8 cellular contexts compared by ENCODE assay signal in genomic region chr17:58329035-58329807, GRCh38. TPM values are rescaled to one million over a fixed set of nuclear protein-coding genes. Genes with fewer than 3 reads are reported as not detected.
A peak's percentile ranks its signal among the peaks of the same experiment; 100 is the strongest.
DNase-seq lines count a peak whose midpoint lies in the region; ATAC-seq, FAIRE-seq and TF ChIP-seq lines count a peak whose summit lies in the region.

No MANE protein-coding gene starts in this region.

- H3K9me3 Mint-ChIP-seq in astrocyte (ENCODE audit: unreplicated experiment) = no peaks in the 10 kb centered on the region

- H3K4me2 ChIP-seq in A549 = no peak overlapping the region
- peak overlapping the region; percentile 72 for H3K4me2 ChIP-seq in astrocyte (ENCODE audit: low read length)

- peaks cover 25% of the 10 kb centered on the region for H3K27me3 Mint-ChIP-seq in astrocyte (ENCODE audit: low read depth, unreplicated experiment)

- no peak for TF ChIP-seq POLR2A in A549 (IDR thresholded peaks at IDR 0.05; ENCODE audit: low read length)

- no peak overlapping the region for H3K27ac Mint-ChIP-seq in astrocyte (ENCODE audit: unreplicated experiment)

- H3K4me1 ChIP-seq in A549 = peaks cover 9% of the 10 kb centered on the region
- H3K4me1 ChIP-seq in astrocyte (ENCODE audit: insufficient read depth, low read length) = peaks cover 14% of the 10 kb centered on the region
- H3K4me1 ChIP-seq in lower lobe of right lung = peaks cover 25% of the 10 kb centered on the region

- peak; percentile 25 to 67; a peak in 4 of 6 replicates for ATAC-seq in A549
- ATAC-seq in GM18909 (IDR thresholded peaks at IDR 0.05; ENCODE audit: poor library complexity, unreplicated experiment) = peak; percentile 44
- ATAC-seq in HG03108 (IDR thresholded peaks at IDR 0.05; ENCODE audit: unreplicated experiment) = peak; percentile 37
- ATAC-seq in lower lobe of right lung = peak; percentile 39 to 68

- CTCF ChIA-PET in A549 (lab: Yijun Ruan, JAX) = interaction anchor here (2.1 to 3.5 kb wide), 2 partner anchors 12 to 87 kb away, joined by 13 to 34 read pairs; partner anchors contain the start of gene RNF43

- TF ChIP-seq CTCF in A549 (IDR thresholded peaks at IDR 0.05) = peak; percentile 36
- TF ChIP-seq CTCF in astrocyte (IDR thresholded peaks at IDR 0.05; ENCODE audit: insufficient read depth, low read depth, low read length) = no peak
- TF ChIP-seq CTCF in lower lobe of right lung (IDR thresholded peaks at IDR 0.05) = peak; percentile 42

- H2AFZ ChIP-seq in astrocyte (ENCODE audit: low read depth, low read length) = peak overlapping the region; percentile 56

- intact Hi-C loops in lower lobe of right lung (cut with DNase I) = no loop called here

- POLR2A ChIA-PET in A549 (lab: Yijun Ruan, JAX) = no interaction called here

- H3K4me1 Mint-ChIP-seq in astrocyte (ENCODE audit: low read depth, unreplicated experiment) = peaks cover 3% of the 10 kb centered on the region

- H3K4me3 Mint-ChIP-seq in astrocyte (ENCODE audit: unreplicated experiment) = no peak overlapping the region

- H3K9ac ChIP-seq in astrocyte (ENCODE audit: low read length) = no peak overlapping the region

- TF ChIP-seq RAD21 in A549 (conservative IDR thresholded peaks at IDR 0.05 in 1 of 2, IDR thresholded peaks at IDR 0.05 in 1 of 2) = peak in 1 of 2 experiments; percentile 14; a peak in 1 of 5 replicates

- H3K27me3 ChIP-seq in astrocyte (ENCODE audit: insufficient read depth, low read length) (peaks cover 18% of the 10 kb centered on the region), lower lobe of right lung (ENCODE audit: low read depth) (no peaks in the 10 kb centered on the region)

- H3K27ac ChIP-seq in A549 (0 out of 6 replicates have a peak overlapping the region, but pooled peaks of 1 of the 2 experiments have one; percentile 4), astrocyte (ENCODE audit: low read depth, low read length) (no peak overlapping the region), lower lobe of right lung (no peak overlapping the region)

- H4K20me1 ChIP-seq in astrocyte (ENCODE audit: insufficient read depth, low read length) = no peaks in the 10 kb centered on the region

- no peaks in the 10 kb centered on the region for H3K36me3 Mint-ChIP-seq in astrocyte (ENCODE audit: low read depth, unreplicated experiment)

- no peak for DNase-seq in A549 (ENCODE audit: low read depth in 1 of 2, low spot score in 1 of 2)
- peak; percentile 99 for DNase-seq in SKM-1 treated with dmso at 0.1 percent for 144 hours (lab: John Stamatoyannopoulos, UW; ENCODE audit: unreplicated experiment)
- no peak for DNase-seq in astrocyte (ENCODE audit: low read depth)
- DNase-seq in lower lobe of right lung = peak; percentile 78
- DNase-seq in stimulated activated CD8-positive, alpha-beta memory T cell treated with anti-CD3 and anti-CD28 coated beads, Interleukin-7, amount 100 ng/mL, for 48 hours (ENCODE audit: extremely low read depth in 1 of 2, low read depth in 1 of 2) = peak; percentile 86 to 87
- no peak for DNase-seq in NCI-H2171 treated with DMSO at 0.1 percent for 48 hours (lab: John Stamatoyannopoulos, UW)

- H3K36me3 ChIP-seq in astrocyte (ENCODE audit: insufficient read depth, low read length) = no peaks in the 10 kb centered on the region
- no peaks in the 10 kb centered on the region for H3K36me3 ChIP-seq in lower lobe of right lung

- H3K9me3 ChIP-seq in A549 (no peaks in the 10 kb centered on the region), astrocyte (ENCODE audit: insufficient read depth, low read depth, low read length) (no peaks in the 10 kb centered on the region), lower lobe of right lung (no peaks in the 10 kb centered on the region)

- FAIRE-seq in A549 (lab: Jason Lieb, UNC) (no peak), astrocyte (lab: Jason Lieb, UNC) (no peak)

- no peaks in the 10 kb centered on the region for H3K79me2 ChIP-seq in astrocyte (ENCODE audit: insufficient read depth, low read length)

- no peak overlapping the region for H3K4me3 ChIP-seq in A549
- no peak overlapping the region for H3K4me3 ChIP-seq in astrocyte (ENCODE audit: insufficient read depth, low read depth, low read length)
- H3K4me3 ChIP-seq in lower lobe of right lung = peak overlapping the region; percentile 66

- no peak for TF ChIP-seq EP300 in A549 (IDR thresholded peaks at IDR 0.05)

- 49% methylated on average over 16 of the region's 16 CpGs for WGBS in A549 (ENCODE audit: missing lambda C conversion rate)

TF ChIP-seq in A549, 52 proteins besides CTCF, POLR2A, EP300 and RAD21:
- TF ChIP-seq HDAC2 (IDR thresholded peaks at IDR 0.05) (no peak), SMC3 (IDR thresholded peaks at IDR 0.05) (peak; percentile 28; the same call in 1 of the 3 replicates)

RNA-seq across cellular contexts. Expression of gene TSPOAP1, which starts 0.6 kb away (rescaled TPM):
- polyA plus RNA-seq in A549 (2011; rRNA removed) (not detected in 2 replicates), A549 (2017; fragmentation: RNase III; extraction: RNeasy Plus Mini Kit Qiagen cat#74134 plus additional on column Dnase treatment) (not detected in 3 replicates)
- polyA plus RNA-seq in A549 (2012; cell fraction: cytosol; rRNA removed) = not detected in 2 replicates
- 0.01 and 0.04 TPM in 2 replicates for polyA plus RNA-seq in A549 (2012; cell fraction: nucleus; rRNA removed)
- not detected in 2 replicates for polyA minus RNA-seq in A549 (2011; rRNA and poly(A)+ RNA removed)
- total RNA-seq in astrocyte (0.60 and 0.79 TPM in 2 replicates), lower lobe of right lung (20.2 TPM)

RNA-seq across cellular contexts. Expression of gene SUPT4H1, which starts 22.8 kb away (rescaled TPM):
- 241 and 260 TPM in 2 replicates for polyA plus RNA-seq in A549 (2011; rRNA removed)
- polyA plus RNA-seq in A549 (2012; cell fraction: cytosol; rRNA removed) = 112 and 123 TPM in 2 replicates
- polyA plus RNA-seq in A549 (2012; cell fraction: nucleus; rRNA removed) = 60.7 and 203 TPM in 2 replicates
- 117 to 124 TPM (median 123 TPM) in 3 replicates for polyA plus RNA-seq in A549 (2017; fragmentation: RNase III; extraction: RNeasy Plus Mini Kit Qiagen cat#74134 plus additional on column Dnase treatment)
- 81.6 and 112 TPM in 2 replicates for polyA minus RNA-seq in A549 (2011; rRNA and poly(A)+ RNA removed)
- 97.1 and 108 TPM in 2 replicates for total RNA-seq in astrocyte
- total RNA-seq in lower lobe of right lung = 82.4 TPM

RNA-seq across cellular contexts. Expression of gene MPO, which starts 48.5 kb away (rescaled TPM):
- polyA plus RNA-seq in A549 (2011; rRNA removed) = not detected in 2 replicates
- 0.01 TPM in 1 of 2 replicates, not detected in the other for polyA plus RNA-seq in A549 (2012; cell fraction: cytosol; rRNA removed)
- polyA plus RNA-seq in A549 (2012; cell fraction: nucleus; rRNA removed) = not detected in 2 replicates
- polyA plus RNA-seq in A549 (2017; fragmentation: RNase III; extraction: RNeasy Plus Mini Kit Qiagen cat#74134 plus additional on column Dnase treatment) = not detected in 3 replicates
- not detected in 2 replicates for polyA minus RNA-seq in A549 (2011; rRNA and poly(A)+ RNA removed)
- total RNA-seq in astrocyte = not detected in 2 replicates
- 1.1 TPM for total RNA-seq in lower lobe of right lung

Comparison
In these comparisons a context has a peak if more than half of its experiments do, and no peak if none do; other contexts are left out.
1. DNase-seq: peak in SKM-1 treated with dmso at 0.1 percent for 144 hours (single experiment), lower lobe of right lung (single experiment) and stimulated activated CD8-positive, alpha-beta memory T cell treated with anti-CD3 and anti-CD28 coated beads, Interleukin-7, amount 100 ng/mL, for 48 hours (2 of 2); none in A549 (0 of 2), astrocyte (single experiment) and NCI-H2171 treated with DMSO at 0.1 percent for 48 hours (single experiment).
2. RNA of gene TSPOAP1, which starts 0.6 kb away (total RNA-seq): 20.2 TPM in lower lobe of right lung (single experiment); 0.60 to 0.79 TPM in astrocyte; every median in the first group is over 10 times any median in the second.
3. Peak in every context shown above with its lines, with median percentiles within 50 percentile points of each other: ATAC-seq.